ENCODE assay signal across 21 cellular contexts in genomic region chr6:39276379-39276995, GRCh38. TPM values are rescaled to one million over a fixed set of nuclear protein-coding genes. Genes with fewer than 3 reads are reported as not detected.
A peak's percentile ranks its signal among the peaks of the same experiment; 100 is the strongest.
DNase-seq lines count a peak whose midpoint lies in the region; ATAC-seq, FAIRE-seq and TF ChIP-seq lines count a peak whose summit lies in the region.
"Had no signal": no experiment of that assay in that cellular context is flagged by ENCODE, and none has a peak within 500 bp of the region (broad histone marks: within the 10 kb centered on the region; RNA-seq: fewer than 3 reads in every experiment).

No MANE protein-coding gene starts in this region.

- H3K4me1 ChIP-seq in HEK293 (ENCODE audit: control insufficient read depth, insufficient read depth, low read length) (peaks cover 3% of the 10 kb centered on the region), small intestine (ENCODE audit: control insufficient read depth in 2 of 2, insufficient read depth in 1 of 2, low read depth in 1 of 2, low read length in 1 of 2) (peaks cover under 1 to 4% of the 10 kb centered on the region in 2 donors), heart right ventricle (no peaks in the 10 kb centered on the region)
- H3K4me1 ChIP-seq: HAP-1 had no signal

- WGBS in small intestine, 3 donors = 78 to 88% (median 84%) methylated on average over 3 of the region's 3 CpGs
- 77 to 82% methylated on average over 3 of the region's 3 CpGs for WGBS in heart right ventricle, 2 donors

- H3K36me3 ChIP-seq in HEK293 (ENCODE audit: control insufficient read depth in 2 of 2, insufficient read depth in 1 of 2, low read length in 2 of 2) (no peaks in the 10 kb centered on the region), small intestine (ENCODE audit: control insufficient read depth in 2 of 2, insufficient read depth in 2 of 2, low read length in 2 of 2) (no peaks in the 10 kb centered on the region), heart right ventricle (no peaks in the 10 kb centered on the region)
- H3K36me3 ChIP-seq: HAP-1 had no signal

- no peak for FAIRE-seq in small intestine (lab: Jason Lieb, UNC)
- FAIRE-seq: GM12891, H54 had no signal

- no peak overlapping the region for H3K4me3 ChIP-seq in HEK293 (ENCODE audit: low read depth, low read length)
- no peak overlapping the region for H3K4me3 ChIP-seq in small intestine (ENCODE audit: low read depth in 1 of 2, low read length in 2 of 2)
- H3K4me3 ChIP-seq in heart right ventricle = no peak overlapping the region
- H3K4me3 ChIP-seq: HAP-1 had no signal

- DNase-seq in HT-29 (ENCODE audit: low spot score) (peak; percentile 51), left colon (peak; percentile 42 to 49), small intestine (peak; percentile 29), heart right ventricle (no peak), anterior cingulate cortex (lab: John Stamatoyannopoulos, UW) (no peak), GF-D8 (lab: John Stamatoyannopoulos, UW) (no peak)
- DNase-seq: C1 segment of cervical spinal cord; Calu3; CD4-positive, alpha-beta memory T cell; COR-L47; DMS79; EL; GDM1; GOT3 had no signal

- POLR2A ChIA-PET in HEK293 (lab: Yijun Ruan, JAX) = no interaction called here

- H3K9me3 ChIP-seq in HEK293 (ENCODE audit: control insufficient read depth, insufficient read depth, low read depth, low read length) (no peaks in the 10 kb centered on the region), small intestine (ENCODE audit: control insufficient read depth, low read depth) (no peaks in the 10 kb centered on the region), heart right ventricle (no peaks in the 10 kb centered on the region)
- H3K9me3 ChIP-seq: HAP-1 had no signal

- ATAC-seq in left colon (peak; percentile 50), heart right ventricle (no peak)

- intact Hi-C loops in left colon (cut with DNase I, micrococcal nuclease) = no loop called here
- intact Hi-C loops in heart right ventricle (cut with DNase I) = no loop called here

- no peak overlapping the region for H3K27ac ChIP-seq in HEK293 (ENCODE audit: extremely low read depth, low read depth, low read length)
- H3K27ac ChIP-seq in small intestine (ENCODE audit: low read depth in 1 of 2, low read length in 1 of 2) = no peak overlapping the region
- no peak overlapping the region for H3K27ac ChIP-seq in heart right ventricle

- TF ChIP-seq CTCF in HEK293 (tag by site-specific recombination; IDR thresholded peaks at IDR 0.05) (no peak), heart right ventricle (IDR thresholded peaks at IDR 0.05) (no peak)

- H3K27me3 ChIP-seq in small intestine (ENCODE audit: control insufficient read depth in 2 of 2, insufficient read depth in 2 of 2, low read length in 2 of 2) (no peaks in the 10 kb centered on the region), heart right ventricle (peaks cover 0 to 11% (median 4%) of the 10 kb centered on the region in 7 donors)

- CTCF ChIA-PET in HEK293 (lab: Yijun Ruan, JAX) = interaction anchor here (2.6 kb wide), 1 partner anchor 26 kb away, joined by 8 read pairs; no protein-coding TSS in a partner anchor

TF ChIP-seq in HEK293, 187 proteins besides CTCF, POLR2A, EP300 and RAD21:
- TF ChIP-seq ZNF585B (tag by site-specific recombination; IDR thresholded peaks at IDR 0.05) (no peak), ZFHX2 (tag by site-specific recombination; conservative IDR thresholded peaks at IDR 0.05) (peak; percentile 19; the same call in 1 of the 2 replicates), EGR2 (tag by site-specific recombination; IDR thresholded peaks at IDR 0.05; ENCODE audit: low read depth) (peak; percentile 57; the same call in 1 of the 2 replicates), ZNF600 (tag by site-specific recombination; IDR thresholded peaks at IDR 0.05) (no peak)
TF ChIP-seq in HEK293: peak in this region for 2.

RNA-seq across cellular contexts. Expression of gene KCNK17, which starts 37.7 kb away (rescaled TPM):
- 0.13 TPM in 1 of 2 replicates, not detected in the other for total RNA-seq in HT-29 (2014; rRNA removed; shearing (Covaris generic))
- total RNA-seq in left colon (under 1 TPM; 0.14 to 0.18 TPM), heart right ventricle (under 1 TPM in 4 of 10 donors, not detected in 6; 0.13 to 0.39 (median 0.17) TPM)
- polyA plus RNA-seq in small intestine (1 to 10 TPM in 1 of 3 donors, under 1 TPM in 1, not detected in 1; 0.45 to 1.4 TPM), heart right ventricle (under 1 TPM; 0.20 to 0.37 TPM)
- total RNA-seq: A172; A673; Calu3; CD4-positive, alpha-beta memory T cell had no signal
- polyA plus RNA-seq: BJ; CD4-positive, alpha-beta memory T cell had no signal

RNA-seq across cellular contexts. Expression of gene KCNK16, which starts 46.0 kb away (rescaled TPM):
- not detected in 2 replicates for total RNA-seq in HT-29 (2014; rRNA removed; shearing (Covaris generic))
- not detected for total RNA-seq in left colon
- under 1 TPM in 1 of 3 donors, not detected in 2; 0.34 TPM for polyA plus RNA-seq in small intestine
- total RNA-seq in heart right ventricle = not detected
- not detected for polyA plus RNA-seq in heart right ventricle
- total RNA-seq: A172; A673; Calu3; CD4-positive, alpha-beta memory T cell had no signal
- polyA plus RNA-seq: BJ; CD4-positive, alpha-beta memory T cell had no signal

RNA-seq across cellular contexts. Expression of gene KCNK5, which starts 47.2 kb away (rescaled TPM):
- total RNA-seq in HT-29 (2014; rRNA removed; shearing (Covaris generic)) = 31.8 and 35.3 TPM in 2 replicates
- 10 to 100 TPM; 44.8 to 52.9 TPM for total RNA-seq in left colon
- polyA plus RNA-seq in small intestine = 10 to 100 TPM; 39.6 to 44.1 (median 43.0) TPM
- total RNA-seq in heart right ventricle = 1 to 10 TPM in 1 of 10 donors, under 1 TPM in 8, not detected in 1; 0.06 to 1.1 (median 0.21) TPM
- under 1 TPM; 0.33 to 0.66 TPM for polyA plus RNA-seq in heart right ventricle
- total RNA-seq: A172, A673 had no signal
- polyA plus RNA-seq: BJ had no signal

Comparison
In these comparisons a context has a peak if more than half of its experiments do, and no peak if none do; other contexts are left out.
1. DNase-seq: peak in HT-29 (single experiment), left colon (2 of 2) and small intestine (single experiment); none in heart right ventricle (0 of 2), anterior cingulate cortex (0 of 58) and GF-D8 (single experiment).
2. RNA of gene KCNK5, which starts 47.2 kb away (total RNA-seq): 44.8 to 52.9 TPM in left colon and 31.8 to 35.3 TPM in HT-29; 0.06 to 1.1 TPM in heart right ventricle; every median in the first group is over 10 times any median in the second.